26 cellular contexts compared by ENCODE assay signal in the genomic region with DNA sequence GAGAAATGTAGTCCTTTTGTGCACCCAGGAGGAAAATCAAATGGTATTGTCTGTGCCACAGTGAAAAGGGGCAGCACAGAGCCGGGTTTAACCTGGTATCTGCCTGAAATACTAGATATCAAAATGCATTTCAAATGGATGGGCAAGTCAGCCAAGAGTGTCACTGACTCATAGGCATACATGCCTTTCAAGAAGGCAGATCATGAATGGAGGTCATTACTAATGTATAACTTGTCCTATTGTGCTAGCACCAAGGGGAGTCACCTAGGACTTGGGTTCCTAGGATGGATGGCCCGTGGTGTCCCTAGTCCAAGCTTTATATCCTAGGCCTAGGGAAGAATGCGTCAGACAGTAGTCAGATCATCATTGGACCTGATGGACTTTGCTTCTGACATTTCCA. TPM values are rescaled to one million over a fixed set of nuclear protein-coding genes. Genes with fewer than 3 reads are reported as not detected.
"Had no signal": no experiment of that assay in that cellular context is flagged by ENCODE, and none has a peak within 500 bp of the region (broad histone marks: within the 10 kb centered on the region; RNA-seq: fewer than 3 reads in every experiment).

No MANE protein-coding gene starts in this region.

- H3K36me3 Mint-ChIP-seq: activated naive CD4-positive, alpha-beta T cell treated with anti-CD3 and anti-CD28 coated beads, Interleukin-2, amount 50 U/mL, for 72 hours; immature natural killer cell; stimulated activated effector memory CD8-positive, alpha-beta T cell treated with anti-CD3 and anti-CD28 coated beads, Interleukin-12 subunit alpha, Interleukin-12 subunit beta, amount 100 ng/mL, for 72 hours had no signal

- H3K9me3 ChIP-seq: breast epithelium, esophagus squamous epithelium, gastroesophageal sphincter, lower lobe of right lung, thoracic aorta had no signal

- ATAC-seq: activated naive CD4-positive, alpha-beta T cell treated with anti-CD3 and anti-CD28 coated beads, Interleukin-2, amount 50 U/mL, for 72 hours; activated T-cell treated with anti-CD3 and anti-CD28 coated beads, Interleukin-2, amount 50 U/mL, for 72 hours; gastroesophageal sphincter; left lobe of liver; lower lobe of right lung; right cardiac atrium; stimulated activated effector memory CD8-positive, alpha-beta T cell treated with anti-CD3 and anti-CD28 coated beads, Interleukin-12 subunit alpha, Interleukin-12 subunit beta, amount 100 ng/mL, for 72 hours had no signal

- H3K36me3 ChIP-seq: breast epithelium, esophagus squamous epithelium, gastroesophageal sphincter, lower lobe of right lung, thoracic aorta had no signal

- DNase-seq: activated CD4-positive, alpha-beta T cell treated with anti-CD3 and anti-CD28 coated beads for 4 hours; activated CD4-positive, alpha-beta T cell treated with anti-CD3 and anti-CD28 coated beads, Interleukin-2, amount 50 U/mL, for 4 hours; activated naive CD4-positive, alpha-beta T cell; activated T-cell treated with anti-CD3 and anti-CD28 coated beads for 4 hours; activated T-cell treated with anti-CD3 and anti-CD28 coated beads, Interleukin-2, amount 50 U/mL, for 72 hours; effector CD8-positive, alpha-beta T cell; esophagus squamous epithelium; hippocampal formation; immature natural killer cell; lower lobe of right lung; mesenchymal stem cell; right cardiac atrium; stimulated activated CD4-positive, alpha-beta T cell treated with anti-CD3 and anti-CD28 coated beads, Interleukin-4, amount 100 ng/mL, for 24 hours; T-helper 1 cell; trophoblast cell had no signal

- H3K4me3 ChIP-seq: breast epithelium, esophagus squamous epithelium, gastroesophageal sphincter, lower lobe of right lung, thoracic aorta had no signal

- H3K27me3 Mint-ChIP-seq: stimulated activated naive CD8-positive, alpha-beta T cell treated with anti-CD3 and anti-CD28 coated beads, Interleukin-15, Interleukin-2, amounts not matched to agents 100 ng/mL and 50 ng/mL, for 24 hours had no signal

- H3K9me3 Mint-ChIP-seq: activated naive CD4-positive, alpha-beta T cell treated with anti-CD3 and anti-CD28 coated beads, Interleukin-2, amount 50 U/mL, for 72 hours; activated T-cell treated with anti-CD3 and anti-CD28 coated beads, Interleukin-2, amount 50 U/mL, for 72 hours; central memory CD8-positive, alpha-beta T cell; immature natural killer cell; nephron; stimulated activated effector memory CD8-positive, alpha-beta T cell treated with anti-CD3 and anti-CD28 coated beads, Interleukin-12 subunit alpha, Interleukin-12 subunit beta, amount 100 ng/mL, for 72 hours; stimulated activated naive CD8-positive, alpha-beta T cell treated with anti-CD3 and anti-CD28 coated beads, Interleukin-15, Interleukin-2, amounts not matched to agents 100 ng/mL and 50 ng/mL, for 24 hours; T-helper 2 cell treated with Interferon-gamma antibody and Interleukin-4, amounts not matched to agents 5 μg/mL and 100 μg/mL, for 36 hours had no signal

- H3K27me3 ChIP-seq: breast epithelium, esophagus squamous epithelium, gastroesophageal sphincter had no signal

- H3K4me3 Mint-ChIP-seq: activated T-cell treated with anti-CD3 and anti-CD28 coated beads, Interleukin-2, amount 50 U/mL, for 72 hours; central memory CD8-positive, alpha-beta T cell; immature natural killer cell; nephron; stimulated activated effector memory CD8-positive, alpha-beta T cell treated with anti-CD3 and anti-CD28 coated beads, Interleukin-12 subunit alpha, Interleukin-12 subunit beta, amount 100 ng/mL, for 72 hours; stimulated activated naive CD8-positive, alpha-beta T cell treated with anti-CD3 and anti-CD28 coated beads, Interleukin-15, Interleukin-2, amounts not matched to agents 100 ng/mL and 50 ng/mL, for 24 hours; T-helper 2 cell treated with Interferon-gamma antibody and Interleukin-4, amounts not matched to agents 5 μg/mL and 100 μg/mL, for 36 hours had no signal

- H3K27ac Mint-ChIP-seq: activated naive CD4-positive, alpha-beta T cell treated with anti-CD3 and anti-CD28 coated beads, Interleukin-2, amount 50 U/mL, for 72 hours; activated T-cell treated with anti-CD3 and anti-CD28 coated beads, Interleukin-2, amount 50 U/mL, for 72 hours; immature natural killer cell; stimulated activated effector memory CD8-positive, alpha-beta T cell treated with anti-CD3 and anti-CD28 coated beads, Interleukin-12 subunit alpha, Interleukin-12 subunit beta, amount 100 ng/mL, for 72 hours; stimulated activated naive CD8-positive, alpha-beta T cell treated with anti-CD3 and anti-CD28 coated beads, Interleukin-15, Interleukin-2, amounts not matched to agents 100 ng/mL and 50 ng/mL, for 24 hours; T-helper 2 cell treated with Interferon-gamma antibody and Interleukin-4, amounts not matched to agents 5 μg/mL and 100 μg/mL, for 36 hours had no signal

RNA-seq across cellular contexts. Expression of a gene that starts 49.9 kb away (rescaled TPM):
- total RNA-seq: mononuclear cell had no signal
